In the genomic region with DNA sequence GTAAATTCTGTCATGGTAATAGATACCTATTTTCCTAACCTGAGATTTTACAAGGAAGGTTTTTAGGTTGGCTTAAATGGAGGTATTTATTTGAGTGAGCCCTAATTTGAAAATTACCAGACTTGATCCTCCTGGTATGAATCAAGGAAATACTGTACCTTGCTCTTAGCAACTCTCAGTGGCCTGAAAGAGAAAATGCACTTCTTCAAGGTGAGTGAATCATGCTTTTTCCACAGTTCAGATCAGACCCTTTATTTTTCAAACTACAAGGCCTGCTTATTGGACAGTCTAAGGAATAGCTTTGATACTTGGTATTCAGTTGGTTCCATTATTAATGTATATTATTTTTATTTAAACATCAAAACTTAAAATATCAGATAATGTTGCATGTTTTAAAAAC, we compare ENCODE assay signal across 15 cellular contexts.
"Had no signal": no experiment of that assay in that cellular context is flagged by ENCODE, and none has a peak within 500 bp of the region (broad histone marks: within the 10 kb centered on the region; RNA-seq: fewer than 3 reads in every experiment).

No MANE protein-coding gene starts in this region.

- H3K27me3 ChIP-seq: brain microvascular endothelial cell, hepatocyte, right lobe of liver, spleen had no signal

- H3K4me3 Mint-ChIP-seq: activated CD4-positive, alpha-beta T cell treated with anti-CD3 and anti-CD28 coated beads, Interleukin-2, amount 10 ng/mL, durations not matched to agents 24 days and 14 days; activated naive CD4-positive, alpha-beta T cell treated with anti-CD3 and anti-CD28 coated beads, Interleukin-2, amount 10 ng/mL, durations not matched to agents 7 days and 5 days; T-cell had no signal

- H3K36me3 ChIP-seq: prostate gland had no signal

- H3K27ac ChIP-seq: brain microvascular endothelial cell, hepatocyte, prostate gland, right lobe of liver, spleen had no signal

- H3K9me3 ChIP-seq: prostate gland, right lobe of liver, spleen had no signal

- ATAC-seq: right lobe of liver had no signal

- DNase-seq: activated CD4-positive, alpha-beta T cell treated with anti-CD3 and anti-CD28 coated beads, Interleukin-2, amount 10 ng/mL, durations not matched to agents 24 days and 14 days; activated naive CD4-positive, alpha-beta T cell treated with anti-CD3 and anti-CD28 coated beads, Interleukin-2, amount 10 ng/mL, durations not matched to agents 7 days and 5 days; brain microvascular endothelial cell; cerebellar nuclear complex; dermis blood vessel endothelial cell; nucleus accumbens; right lobe of liver; spleen; stimulated activated CD4-positive, alpha-beta T cell treated with anti-CD3 and anti-CD28 coated beads, Interleukin-1b, Interleukin-23, amount 100 ng/mL, for 48 hours; stimulated activated naive CD4-positive, alpha-beta T cell treated with Interleukin-2 at 50 U/mL for 16 hours; T-cell; T1000 had no signal

- H3K4me1 ChIP-seq: prostate gland had no signal

- H3K9me3 Mint-ChIP-seq: activated CD4-positive, alpha-beta T cell treated with anti-CD3 and anti-CD28 coated beads, Interleukin-2, amount 10 ng/mL, durations not matched to agents 24 days and 14 days; activated naive CD4-positive, alpha-beta T cell treated with anti-CD3 and anti-CD28 coated beads, Interleukin-2, amount 10 ng/mL, durations not matched to agents 7 days and 5 days; naive thymus-derived CD8-positive, alpha-beta T cell; T-cell had no signal

- H3K27ac Mint-ChIP-seq: activated CD4-positive, alpha-beta T cell treated with anti-CD3 and anti-CD28 coated beads, Interleukin-2, amount 10 ng/mL, durations not matched to agents 24 days and 14 days; activated naive CD4-positive, alpha-beta T cell treated with anti-CD3 and anti-CD28 coated beads, Interleukin-2, amount 10 ng/mL, durations not matched to agents 7 days and 5 days had no signal

- H3K4me3 ChIP-seq: hepatocyte, prostate gland, right lobe of liver, spleen had no signal

- H3K27me3 Mint-ChIP-seq: activated CD4-positive, alpha-beta T cell treated with anti-CD3 and anti-CD28 coated beads, Interleukin-2, amount 10 ng/mL, durations not matched to agents 24 days and 14 days; activated naive CD4-positive, alpha-beta T cell treated with anti-CD3 and anti-CD28 coated beads, Interleukin-2, amount 10 ng/mL, durations not matched to agents 7 days and 5 days; naive thymus-derived CD8-positive, alpha-beta T cell; T-cell had no signal
